ENCODE assay signal across 1 cellular context in the genomic region with DNA sequence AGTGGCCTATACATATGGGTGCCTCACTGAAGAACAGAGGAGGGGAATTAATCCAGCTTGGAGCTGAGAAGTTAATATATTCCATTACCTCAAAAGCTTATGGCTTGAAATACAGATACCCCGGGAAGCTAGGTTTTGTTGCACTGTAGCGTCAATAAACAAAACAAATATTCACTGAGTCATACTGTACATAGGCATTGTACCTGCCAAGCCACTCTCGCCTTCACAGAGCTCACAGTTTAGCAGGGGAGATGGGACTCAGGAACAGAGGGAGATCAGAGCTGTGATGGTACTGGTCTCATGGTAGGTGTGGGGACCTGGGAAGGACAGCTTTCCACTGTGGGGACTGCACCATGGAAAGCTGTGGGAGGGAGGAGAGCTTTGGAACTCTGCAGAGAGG.
TF ChIP-seq lines count a peak whose summit lies in the region.

No MANE protein-coding gene starts in this region.

TF ChIP-seq in GM23338, 12 proteins besides CTCF, POLR2A, EP300 and RAD21 (continued from another document):
- TF ChIP-seq, protein P1, sequence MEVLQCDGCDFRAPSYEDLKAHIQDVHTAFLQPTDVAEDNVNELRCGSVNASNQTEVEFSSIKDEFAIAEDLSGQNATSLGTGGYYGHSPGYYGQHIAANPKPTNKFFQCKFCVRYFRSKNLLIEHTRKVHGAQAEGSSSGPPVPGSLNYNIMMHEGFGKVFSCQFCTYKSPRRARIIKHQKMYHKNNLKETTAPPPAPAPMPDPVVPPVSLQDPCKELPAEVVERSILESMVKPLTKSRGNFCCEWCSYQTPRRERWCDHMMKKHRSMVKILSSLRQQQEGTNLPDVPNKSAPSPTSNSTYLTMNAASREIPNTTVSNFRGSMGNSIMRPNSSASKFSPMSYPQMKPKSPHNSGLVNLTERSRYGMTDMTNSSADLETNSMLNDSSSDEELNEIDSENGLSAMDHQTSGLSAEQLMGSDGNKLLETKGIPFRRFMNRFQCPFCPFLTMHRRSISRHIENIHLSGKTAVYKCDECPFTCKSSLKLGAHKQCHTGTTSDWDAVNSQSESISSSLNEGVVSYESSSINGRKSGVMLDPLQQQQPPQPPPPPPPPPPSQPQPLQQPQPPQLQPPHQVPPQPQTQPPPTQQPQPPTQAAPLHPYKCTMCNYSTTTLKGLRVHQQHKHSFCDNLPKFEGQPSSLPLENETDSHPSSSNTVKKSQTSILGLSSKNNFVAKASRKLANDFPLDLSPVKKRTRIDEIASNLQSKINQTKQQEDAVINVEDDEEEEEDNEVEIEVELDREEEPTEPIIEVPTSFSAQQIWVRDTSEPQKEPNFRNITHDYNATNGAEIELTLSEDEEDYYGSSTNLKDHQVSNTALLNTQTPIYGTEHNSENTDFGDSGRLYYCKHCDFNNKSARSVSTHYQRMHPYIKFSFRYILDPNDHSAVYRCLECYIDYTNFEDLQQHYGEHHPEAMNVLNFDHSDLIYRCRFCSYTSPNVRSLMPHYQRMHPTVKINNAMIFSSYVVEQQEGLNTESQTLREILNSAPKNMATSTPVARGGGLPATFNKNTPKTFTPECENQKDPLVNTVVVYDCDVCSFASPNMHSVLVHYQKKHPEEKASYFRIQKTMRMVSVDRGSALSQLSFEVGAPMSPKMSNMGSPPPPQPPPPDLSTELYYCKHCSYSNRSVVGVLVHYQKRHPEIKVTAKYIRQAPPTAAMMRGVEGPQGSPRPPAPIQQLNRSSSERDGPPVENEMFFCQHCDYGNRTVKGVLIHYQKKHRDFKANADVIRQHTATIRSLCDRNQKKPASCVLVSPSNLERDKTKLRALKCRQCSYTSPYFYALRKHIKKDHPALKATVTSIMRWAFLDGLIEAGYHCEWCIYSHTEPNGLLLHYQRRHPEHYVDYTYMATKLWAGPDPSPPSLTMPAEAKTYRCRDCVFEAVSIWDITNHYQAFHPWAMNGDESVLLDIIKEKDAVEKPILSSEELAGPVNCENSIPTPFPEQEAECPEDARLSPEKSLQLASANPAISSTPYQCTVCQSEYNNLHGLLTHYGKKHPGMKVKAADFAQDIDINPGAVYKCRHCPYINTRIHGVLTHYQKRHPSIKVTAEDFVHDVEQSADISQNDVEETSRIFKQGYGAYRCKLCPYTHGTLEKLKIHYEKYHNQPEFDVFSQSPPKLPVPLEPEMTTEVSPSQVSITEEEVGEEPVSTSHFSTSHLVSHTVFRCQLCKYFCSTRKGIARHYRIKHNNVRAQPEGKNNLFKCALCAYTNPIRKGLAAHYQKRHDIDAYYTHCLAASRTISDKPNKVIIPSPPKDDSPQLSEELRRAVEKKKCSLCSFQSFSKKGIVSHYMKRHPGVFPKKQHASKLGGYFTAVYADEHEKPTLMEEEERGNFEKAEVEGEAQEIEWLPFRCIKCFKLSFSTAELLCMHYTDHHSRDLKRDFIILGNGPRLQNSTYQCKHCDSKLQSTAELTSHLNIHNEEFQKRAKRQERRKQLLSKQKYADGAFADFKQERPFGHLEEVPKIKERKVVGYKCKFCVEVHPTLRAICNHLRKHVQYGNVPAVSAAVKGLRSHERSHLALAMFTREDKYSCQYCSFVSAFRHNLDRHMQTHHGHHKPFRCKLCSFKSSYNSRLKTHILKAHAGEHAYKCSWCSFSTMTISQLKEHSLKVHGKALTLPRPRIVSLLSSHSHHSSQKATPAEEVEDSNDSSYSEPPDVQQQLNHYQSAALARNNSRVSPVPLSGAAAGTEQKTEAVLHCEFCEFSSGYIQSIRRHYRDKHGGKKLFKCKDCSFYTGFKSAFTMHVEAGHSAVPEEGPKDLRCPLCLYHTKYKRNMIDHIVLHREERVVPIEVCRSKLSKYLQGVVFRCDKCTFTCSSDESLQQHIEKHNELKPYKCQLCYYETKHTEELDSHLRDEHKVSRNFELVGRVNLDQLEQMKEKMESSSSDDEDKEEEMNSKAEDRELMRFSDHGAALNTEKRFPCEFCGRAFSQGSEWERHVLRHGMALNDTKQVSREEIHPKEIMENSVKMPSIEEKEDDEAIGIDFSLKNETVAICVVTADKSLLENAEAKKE (CRISPR knock-in tag; IDR thresholded peaks at IDR 0.05): no peak
- no peak for TF ChIP-seq JUNB (IDR thresholded peaks at IDR 0.05; ENCODE audit: unreplicated experiment)
- no peak for TF ChIP-seq STAT1 (IDR thresholded peaks at IDR 0.05; ENCODE audit: unreplicated experiment)
- TF ChIP-seq CREB1 (CRISPR knock-in tag; IDR thresholded peaks at IDR 0.05; ENCODE audit: low read depth): no peak
- no peak for TF ChIP-seq EZH2phosphoT487 (IDR thresholded peaks at IDR 0.05; ENCODE audit: unreplicated experiment)
- TF ChIP-seq POLR2AphosphoS5 (IDR thresholded peaks at IDR 0.05; ENCODE audit: low read depth): no peak
